14 cellular contexts compared by ENCODE assay signal in genomic region chr10:88194961-88195367, GRCh38.
"Had no signal": no experiment of that assay in that cellular context is flagged by ENCODE, and none has a peak within 500 bp of the region (broad histone marks: within the 10 kb centered on the region; RNA-seq: fewer than 3 reads in every experiment).

No MANE protein-coding gene starts in this region.

- H3K27me3 ChIP-seq: right atrium auricular region, testis, upper lobe of left lung had no signal

- H3K27ac Mint-ChIP-seq: nephron progenitor cell had no signal

- H3K4me1 ChIP-seq: testis had no signal

- H3K27ac ChIP-seq: testis, upper lobe of left lung had no signal

- DNase-seq: activated CD4-positive, alpha-beta T cell treated with anti-CD3 and anti-CD28 coated beads, Interleukin-2, amount 50 U/mL, for 4 hours; activated CD4-positive, CD25-positive, alpha-beta regulatory T cell treated with anti-CD3 and anti-CD28 coated beads, Interleukin-2, amount 50 U/mL, for 72 hours; activated naive CD4-positive, alpha-beta T cell treated with Interleukin-2 at 50 U/mL for 16 hours; activated T-cell treated with anti-CD3 and anti-CD28 coated beads for 4 hours; foreskin melanocyte; kidney glomerular epithelial cell; nephron progenitor cell; stimulated activated CD4-positive, alpha-beta T cell treated with anti-CD3 and anti-CD28 coated beads, Interleukin-15, amount 100 ng/mL, for 24 hours; stimulated activated CD4-positive, alpha-beta T cell treated with anti-CD3 and anti-CD28 coated beads, Interleukin-4, amount 100 ng/mL, for 1 hour; stimulated activated naive CD8-positive, alpha-beta T cell treated with anti-CD3 and anti-CD28 coated beads, Interleukin-15, Interleukin-2, amounts not matched to agents 100 U/mL and 50 U/mL, for 24 hours; T-helper 9 cell; testis; upper lobe of left lung had no signal

- H3K4me3 Mint-ChIP-seq: nephron progenitor cell had no signal

- H3K4me3 ChIP-seq: right atrium auricular region, testis, upper lobe of left lung had no signal

- H3K9me3 Mint-ChIP-seq: nephron progenitor cell had no signal

- H3K36me3 ChIP-seq: right atrium auricular region, upper lobe of left lung had no signal

- H3K4me1 Mint-ChIP-seq: nephron progenitor cell had no signal

- H3K9me3 ChIP-seq: right atrium auricular region, testis, upper lobe of left lung had no signal
